Comparison of ENCODE assay signal across 22 cellular contexts in genomic region chr4:10253765-10254164, GRCh38.
DNase-seq lines count a peak whose midpoint lies in the region; ATAC-seq, FAIRE-seq and TF ChIP-seq lines count a peak whose summit lies in the region.
"Had no signal": no experiment of that assay in that cellular context is flagged by ENCODE, and none has a peak within 500 bp of the region (broad histone marks: within the 10 kb centered on the region; RNA-seq: fewer than 3 reads in every experiment).

No MANE protein-coding gene starts in this region.

- peaks cover 4 to 9% of the 10 kb centered on the region in 2 donors for H3K27me3 Mint-ChIP-seq in T-cell

- FAIRE-seq in keratinocyte (lab: Jason Lieb, UNC) = peak; percentile 98
- FAIRE-seq: A204.1, GM12891, GM18507 had no signal

- POLR2A ChIA-PET in T-cell (lab: Charles Lee) = no interaction called here

- dilution Hi-C loops in mammary epithelial cell (cut with HindIII; ENCODE audit: low sequenced_read_pairs) (no loop called here), keratinocyte (cut with MboI; ENCODE audit: extremely low pct_ligation_motif_present, low sequenced_read_pairs) (no loop called here)

- H3K27me3 ChIP-seq in mammary epithelial cell (ENCODE audit: insufficient read depth, low read length) (no peaks in the 10 kb centered on the region), breast epithelium (no peaks in the 10 kb centered on the region), keratinocyte (ENCODE audit: control insufficient read depth, extremely low read depth, insufficient read depth, low read length) (no peaks in the 10 kb centered on the region), body of pancreas (no peaks in the 10 kb centered on the region)

- peaks cover 7% of the 10 kb centered on the region for H3K4me1 ChIP-seq in mammary epithelial cell (ENCODE audit: insufficient read depth, low read length)
- H3K4me1 ChIP-seq in breast epithelium = no peaks in the 10 kb centered on the region
- H3K4me1 ChIP-seq in keratinocyte (ENCODE audit: control insufficient read depth, extremely low read depth, insufficient read depth, low read length) = peaks cover 17% of the 10 kb centered on the region
- H3K4me1 ChIP-seq in body of pancreas = no peaks in the 10 kb centered on the region

- DNase-seq in mammary epithelial cell (peak; percentile 62), breast epithelium (ENCODE audit: low spot score in 2 of 2) (no peak), epithelial cell of prostate (ENCODE audit: low read depth, low spot score) (peak; percentile 56), keratinocyte (ENCODE audit: low read depth, low spot score) (no peak), ureter (ENCODE audit: low spot score) (peak; percentile 54), AG08395 (ENCODE audit: low spot score) (no peak), body of pancreas (no peak), T-cell (no peak)
- DNase-seq: C1 segment of cervical spinal cord; Calu3; CD4-positive, alpha-beta memory T cell; COR-L47; DMS53; DMS79 treated with DMSO at 0.1 percent for 48 hours; GF-D8; GOT3; H7; HCEC 1CT had no signal

- CTCF ChIA-PET in mammary epithelial cell (lab: Charles Lee; ENCODE audit: low non-redundant PET) (no interaction called here), T-cell (lab: Charles Lee) (no interaction called here)

- H3K36me3 ChIP-seq in mammary epithelial cell (ENCODE audit: insufficient read depth, low read length) (no peaks in the 10 kb centered on the region), breast epithelium (no peaks in the 10 kb centered on the region), keratinocyte (ENCODE audit: control insufficient read depth in 2 of 2, extremely low read depth in 1 of 2, insufficient read depth in 2 of 2, low read length in 2 of 2) (no peaks in the 10 kb centered on the region), body of pancreas (replicated peaks in 1 of 2; ENCODE audit: insufficient read depth in 1 of 2, low read depth in 2 of 2) (no peaks in the 10 kb centered on the region)

- no peak for TF ChIP-seq CTCF in mammary epithelial cell (conservative IDR thresholded peaks at IDR 0.05 in 1 of 2, IDR thresholded peaks at IDR 0.05 in 1 of 2; ENCODE audit: extremely low read depth in 1 of 2, insufficient read depth in 1 of 2, low read depth in 1 of 2, low read length in 2 of 2)
- no peak for TF ChIP-seq CTCF in breast epithelium (IDR thresholded peaks at IDR 0.05)
- no peak for TF ChIP-seq CTCF in keratinocyte (optimal IDR thresholded peaks at IDR 0.05 in 1 of 3, IDR thresholded peaks at IDR 0.05 in 1 of 3, conservative IDR thresholded peaks at IDR 0.05 in 1 of 3; ENCODE audit: extremely low read depth in 1 of 3, insufficient read depth in 2 of 3, low read length in 3 of 3)
- no peak for TF ChIP-seq CTCF in body of pancreas (IDR thresholded peaks at IDR 0.05)

- no peaks in the 10 kb centered on the region for H3K79me2 ChIP-seq in mammary epithelial cell (ENCODE audit: insufficient read depth, low read length)
- no peaks in the 10 kb centered on the region for H3K79me2 ChIP-seq in keratinocyte (ENCODE audit: control insufficient read depth, insufficient read depth, low read length)

- no TSS peak for BruUV-seq in mammary epithelial cell (replicated peaks; lab: Mats Ljungman, UMichigan)

- H3K9ac ChIP-seq in mammary epithelial cell (ENCODE audit: insufficient read depth, low read length) = no peak overlapping the region
- no peak overlapping the region for H3K9ac ChIP-seq in keratinocyte (ENCODE audit: control insufficient read depth, extremely low read depth, insufficient read depth, low read length)

- no peaks in the 10 kb centered on the region for H3K9me1 ChIP-seq in keratinocyte (ENCODE audit: control insufficient read depth, extremely low read depth, insufficient read depth, low read length)

- TF ChIP-seq POLR2A in breast epithelium (IDR thresholded peaks at IDR 0.05) (no peak), body of pancreas (IDR thresholded peaks at IDR 0.05) (no peak)

- no peaks in the 10 kb centered on the region for H3K36me3 Mint-ChIP-seq in T-cell
- H3K36me3 Mint-ChIP-seq: CD4-positive, alpha-beta memory T cell had no signal

- in situ Hi-C loops in mammary epithelial cell (cut with MboI; ENCODE audit: low sequenced_read_pairs in 2 of 2) = loop anchor here in 1 of 2 donors (25.0 kb wide), 1 partner anchor 91 kb away; no protein-coding TSS in a partner anchor

- intact Hi-C loops in mammary epithelial cell (cut with micrococcal nuclease) = no loop called here
- intact Hi-C loops in breast epithelium (cut with DNase I; ENCODE audit: low total_unique reads) = loop anchor here (5.0 kb wide), 1 partner anchor 1284 kb away; no protein-coding TSS in a partner anchor
- intact Hi-C loops in body of pancreas (cut with DNase I) = no loop called here

- 35% methylated on average over 5 of the region's 6 CpGs for WGBS in mammary epithelial cell (ENCODE audit: low coverage, missing lambda C conversion rate)
- 52 to 65% methylated on average over 6 of the region's 6 CpGs for WGBS in body of pancreas, 2 donors

- no peak overlapping the region for H3K4me3 Mint-ChIP-seq in T-cell
- H3K4me3 Mint-ChIP-seq: CD4-positive, alpha-beta memory T cell had no signal

- H3K9me3 ChIP-seq in mammary epithelial cell (replicated peaks; ENCODE audit: insufficient read depth, low read length) = no peaks in the 10 kb centered on the region
- no peaks in the 10 kb centered on the region for H3K9me3 ChIP-seq in breast epithelium
- H3K9me3 ChIP-seq in keratinocyte (ENCODE audit: control insufficient read depth, low read depth, low read length) = no peaks in the 10 kb centered on the region
- H3K9me3 ChIP-seq in body of pancreas = no peaks in the 10 kb centered on the region

- H4K20me1 ChIP-seq in mammary epithelial cell (ENCODE audit: insufficient read depth, low read length) = no peaks in the 10 kb centered on the region
- H4K20me1 ChIP-seq in keratinocyte (ENCODE audit: control insufficient read depth, extremely low read depth, insufficient read depth, low read length) = no peaks in the 10 kb centered on the region

- H3K4me3 ChIP-seq in mammary epithelial cell (replicated peaks in 1 of 3; ENCODE audit: insufficient read depth in 1 of 3, low read depth in 2 of 3, low read length in 3 of 3) (no peak overlapping the region), breast epithelium (no peak overlapping the region), keratinocyte (ENCODE audit: control insufficient read depth in 2 of 3, extremely low read depth in 1 of 3, insufficient read depth in 2 of 3, low read depth in 1 of 3, low read length in 3 of 3) (no peak overlapping the region), body of pancreas (no peak overlapping the region)

- ATAC-seq in body of pancreas (no peak), T-cell (replicated peaks in 1 of 4) (no peak)

- H3K9me3 Mint-ChIP-seq in T-cell = no peaks in the 10 kb centered on the region
- H3K9me3 Mint-ChIP-seq: CD4-positive, alpha-beta memory T cell had no signal

- H3K4me2 ChIP-seq in mammary epithelial cell (ENCODE audit: insufficient read depth, low read depth, low read length) (no peak overlapping the region), keratinocyte (ENCODE audit: control insufficient read depth, extremely low read depth, insufficient read depth, low read depth, low read length) (peak overlapping the region; percentile 34)

- H3K27ac Mint-ChIP-seq in T-cell = no peak overlapping the region
- H3K27ac Mint-ChIP-seq: CD4-positive, alpha-beta memory T cell had no signal

- H2AFZ ChIP-seq in mammary epithelial cell (ENCODE audit: low read depth, low read length) = peak overlapping the region; percentile 60
- peak overlapping the region; percentile 28 for H2AFZ ChIP-seq in keratinocyte (ENCODE audit: control insufficient read depth, low read length)

- H3K4me1 Mint-ChIP-seq in T-cell = no peaks in the 10 kb centered on the region
- H3K4me1 Mint-ChIP-seq: CD4-positive, alpha-beta memory T cell had no signal

- H3K27ac ChIP-seq in mammary epithelial cell (ENCODE audit: insufficient read depth, low read depth, low read length) (no peak overlapping the region), breast epithelium (no peak overlapping the region), epithelial cell of prostate (peak overlapping the region; percentile 46), keratinocyte (ENCODE audit: control insufficient read depth, insufficient read depth, low read length) (no peak overlapping the region), body of pancreas (no peak overlapping the region)
- H3K27ac ChIP-seq: 22Rv1 had no signal

Comparison
In these comparisons a context has a peak if more than half of its experiments do, and no peak if none do; other contexts are left out.
1. DNase-seq: peak in mammary epithelial cell (single experiment), epithelial cell of prostate (single experiment) and ureter (single experiment); none in breast epithelium (0 of 2), keratinocyte (single experiment), AG08395 (single experiment), body of pancreas (0 of 4) and T-cell (0 of 34).